In genomic region chr2:178449700-178450573, GRCh38 we compare ENCODE assay signal across 8 cellular contexts. TPM values are rescaled to one million over a fixed set of nuclear protein-coding genes. Genes with fewer than 3 reads are reported as not detected.
DNase-seq lines count a peak whose midpoint lies in the region; ATAC-seq and TF ChIP-seq lines count a peak whose summit lies in the region.

No MANE protein-coding gene starts in this region.

- peak overlapping the region; percentile 98 for H3K27ac ChIP-seq in layer of hippocampus (ENCODE audit: low read depth, low read length)
- H3K27ac ChIP-seq in subcutaneous abdominal adipose tissue (ENCODE audit: low read depth, low read length): peak overlapping the region; percentile 98

- no peaks in the 10 kb centered on the region for H3K27me3 ChIP-seq in layer of hippocampus (ENCODE audit: control insufficient read depth, insufficient read depth, low read length)
- no peaks in the 10 kb centered on the region for H3K27me3 ChIP-seq in subcutaneous abdominal adipose tissue (ENCODE audit: control insufficient read depth in 5 of 5, insufficient read depth in 4 of 5, low read length in 5 of 5)

- peak overlapping the region; percentile 73 to 98 (median 81) for H3K9ac ChIP-seq in subcutaneous abdominal adipose tissue (ENCODE audit: low read length in 5 of 5)

- peak overlapping the region; percentile 71 to 90 (median 82) for H3K4me3 ChIP-seq in subcutaneous abdominal adipose tissue (ENCODE audit: low read depth in 1 of 5, low read length in 5 of 5)

- H3K9me3 ChIP-seq in subcutaneous abdominal adipose tissue (ENCODE audit: control insufficient read depth in 5 of 5, low read length in 5 of 5): no peaks in the 10 kb centered on the region

- no peak for TF ChIP-seq CTCF in omental fat pad (IDR thresholded peaks at IDR 0.05)

- ATAC-seq in GM21515 (IDR thresholded peaks at IDR 0.05; ENCODE audit: unreplicated experiment) (peak; percentile 52), omental fat pad (ENCODE audit: low FRiP score) (no peak)

- H3K4me1 ChIP-seq in subcutaneous abdominal adipose tissue (ENCODE audit: control insufficient read depth in 5 of 5, insufficient read depth in 5 of 5, low read length in 5 of 5): peaks cover 2 to 24% (median 18%) of the 10 kb centered on the region in 5 donors

- DNase-seq in NCI-H146 (lab: John Stamatoyannopoulos, UW) (peak; percentile 14), NCI-H146 treated with DMSO at 0.1 percent for 48 hours (lab: John Stamatoyannopoulos, UW; ENCODE audit: unreplicated experiment) (no peak), HPDE6-E6E7 (ENCODE audit: extremely low spot score) (peak; percentile 10), amniotic epithelial cell (ENCODE audit: low read depth) (peak; percentile 6), omental fat pad (ENCODE audit: low spot score) (no peak)

- H3K36me3 ChIP-seq in subcutaneous abdominal adipose tissue (ENCODE audit: control insufficient read depth in 5 of 5, insufficient read depth in 5 of 5, low read length in 5 of 5): peaks cover 13 to 26% (median 20%) of the 10 kb centered on the region in 5 donors

RNA-seq across cellular contexts. Expression of gene PRKRA, which starts 1.0 kb away (rescaled TPM):
- total RNA-seq in omental fat pad: 10 to 100 TPM; 50.7 to 67.4 (median 60.4) TPM

RNA-seq across cellular contexts. Expression of gene PJVK, which starts 1.2 kb away (rescaled TPM):
- total RNA-seq in omental fat pad: 1 to 10 TPM; 2.2 to 2.8 (median 2.5) TPM

RNA-seq across cellular contexts. Expression of gene FKBP7, which starts 28.5 kb away (rescaled TPM):
- 10 to 100 TPM in 3 of 4 donors, 1 to 10 TPM in 1; 6.8 to 17.5 (median 15.3) TPM for total RNA-seq in omental fat pad

RNA-seq across cellular contexts. Expression of gene PLEKHA3, which starts 30.3 kb away (rescaled TPM):
- total RNA-seq in omental fat pad: 10 to 100 TPM in 3 of 4 donors, 1 to 10 TPM in 1; 9.4 to 13.2 (median 11.2) TPM

Comparison
In these comparisons a context has a peak if more than half of its experiments do, and no peak if none do; other contexts are left out.
1. DNase-seq: peak in NCI-H146 (single experiment), HPDE6-E6E7 (single experiment) and amniotic epithelial cell (single experiment); none in NCI-H146 treated with DMSO at 0.1 percent for 48 hours (single experiment) and omental fat pad (single experiment).